In genomic region chr3:88807471-88808090, GRCh38 we compare ENCODE assay signal across 14 cellular contexts.
A peak's percentile ranks its signal among the peaks of the same experiment; 100 is the strongest.
DNase-seq lines count a peak whose midpoint lies in the region; ATAC-seq and TF ChIP-seq lines count a peak whose summit lies in the region.
"Had no signal": no experiment of that assay in that cellular context is flagged by ENCODE, and none has a peak within 500 bp of the region (broad histone marks: within the 10 kb centered on the region; RNA-seq: fewer than 3 reads in every experiment).

No MANE protein-coding gene starts in this region.

- no peak overlapping the region for H3K4me3 ChIP-seq in astrocyte of the spinal cord (ENCODE audit: low read depth, low read length)
- no peak overlapping the region for H3K4me3 ChIP-seq in smooth muscle cell
- H3K4me3 ChIP-seq: Peyer's patch, thoracic aorta had no signal

- H3K79me2 ChIP-seq in smooth muscle cell (ENCODE audit: low read depth): no peaks in the 10 kb centered on the region

- no peak overlapping the region for H3K9ac ChIP-seq in smooth muscle cell (ENCODE audit: low read depth)

- no peaks in the 10 kb centered on the region for H3K27me3 ChIP-seq in smooth muscle cell (ENCODE audit: low read depth)
- H3K27me3 ChIP-seq: neutrophil, Peyer's patch had no signal

- 12% methylated on average over 3 of the region's 3 CpGs for WGBS in smooth muscle cell (ENCODE audit: low lambda C conversion rate)

- in situ Hi-C loops in astrocyte of the spinal cord (cut with HindIII; ENCODE audit: low sequenced_read_pairs): no loop called here

- no peak for ATAC-seq in HG03097 (IDR thresholded peaks at IDR 0.05; ENCODE audit: low FRiP score, unreplicated experiment)
- ATAC-seq in GM19035 (IDR thresholded peaks at IDR 0.05; ENCODE audit: unreplicated experiment): no peak
- ATAC-seq: left colon had no signal

- H3F3A ChIP-seq in smooth muscle cell (ENCODE audit: low read depth): no peaks in the 10 kb centered on the region

- H2AFZ ChIP-seq in smooth muscle cell (ENCODE audit: low read depth): peak overlapping the region; percentile 2

- no peaks in the 10 kb centered on the region for H3K9me3 ChIP-seq in smooth muscle cell (replicated peaks; ENCODE audit: low read depth)
- H3K9me3 ChIP-seq: neutrophil, Peyer's patch, thoracic aorta had no signal

- peak overlapping the region; percentile 32 for H3K4me2 ChIP-seq in smooth muscle cell

- H3K27ac ChIP-seq in smooth muscle cell (ENCODE audit: low read depth): peak overlapping the region; percentile 58
- H3K27ac ChIP-seq: neutrophil, Peyer's patch, thoracic aorta had no signal

- no peaks in the 10 kb centered on the region for H3K36me3 ChIP-seq in smooth muscle cell (ENCODE audit: low read depth)
- H3K36me3 ChIP-seq: neutrophil, Peyer's patch, thoracic aorta had no signal

- peak; percentile 42 for DNase-seq in HPDE6-E6E7 (ENCODE audit: extremely low spot score)
- DNase-seq in astrocyte of the spinal cord (ENCODE audit: low read depth, low spot score): peak; percentile 73
- DNase-seq in glomerular visceral epithelial cell (ENCODE audit: extremely low spot score): peak; percentile 21
- no peak for DNase-seq in smooth muscle cell (lab: John Stamatoyannopoulos, UW; ENCODE audit: unreplicated experiment)
- DNase-seq in activated T-cell treated with anti-CD3 and anti-CD28 coated beads, Interleukin-2, amount 50 U/mL, for 1 hour: no peak
- DNase-seq: activated CD4-positive, alpha-beta T cell treated with anti-CD3 and anti-CD28 coated beads, Interleukin-2, amount 50 U/mL, for 1 hour; left colon; NCI-H446; Peyer's patch; T-helper 2 cell had no signal

- H4K20me1 ChIP-seq in smooth muscle cell (ENCODE audit: low read depth): no peaks in the 10 kb centered on the region

- no peak for TF ChIP-seq CTCF in astrocyte of the spinal cord (IDR thresholded peaks at IDR 0.05; ENCODE audit: low read depth, low read length)
- TF ChIP-seq CTCF in smooth muscle cell (IDR thresholded peaks at IDR 0.05; ENCODE audit: borderline replicate concordance, insufficient read depth, poor library complexity, severe bottlenecking): no peak

- H3K4me1 ChIP-seq in smooth muscle cell (ENCODE audit: low read depth): peaks cover 22% of the 10 kb centered on the region
- H3K4me1 ChIP-seq: Peyer's patch had no signal

Comparison
In these comparisons a context has a peak if more than half of its experiments do, and no peak if none do; other contexts are left out.
1. DNase-seq: peak in HPDE6-E6E7 (single experiment), astrocyte of the spinal cord (single experiment) and glomerular visceral epithelial cell (single experiment); none in smooth muscle cell (single experiment) and activated T-cell treated with anti-CD3 and anti-CD28 coated beads, Interleukin-2, amount 50 U/mL, for 1 hour (single experiment).